In genomic region chr12:3218846-3219632, GRCh38 we compare ENCODE assay signal across 12 cellular contexts.
DNase-seq lines count a peak whose midpoint lies in the region; TF ChIP-seq lines count a peak whose summit lies in the region.
"Had no signal": no experiment of that assay in that cellular context is flagged by ENCODE, and none has a peak within 500 bp of the region (broad histone marks: within the 10 kb centered on the region; RNA-seq: fewer than 3 reads in every experiment).

No MANE protein-coding gene starts in this region.

- H3K4me1 ChIP-seq in skeletal muscle tissue (ENCODE audit: control insufficient read depth in 3 of 3, insufficient read depth in 3 of 3, low read length in 3 of 3), result peaks cover 17 to 33% (median 25%) of the 10 kb centered on the region in 3 donors

- H3K27ac ChIP-seq in RWPE1 (peak overlapping the region; percentile 89), skeletal muscle tissue (ENCODE audit: low read depth, low read length) (peak overlapping the region; percentile 48)

- peaks cover 26% of the 10 kb centered on the region for H3K9me3 Mint-ChIP-seq in glutamatergic neuron (ENCODE audit: unreplicated experiment)
- H3K9me3 Mint-ChIP-seq: activated naive CD8-positive, alpha-beta T cell treated with anti-CD3 and anti-CD28 coated beads for 36 hours; CD4-positive, alpha-beta memory T cell had no signal

- POLR2A ChIA-PET in RWPE1 (lab: Yijun Ruan, JAX; ENCODE audit: low non-redundant PET), result no interaction called here

- H3K4me1 Mint-ChIP-seq in glutamatergic neuron (ENCODE audit: low read depth, unreplicated experiment), result peaks cover 65% of the 10 kb centered on the region
- H3K4me1 Mint-ChIP-seq: activated naive CD8-positive, alpha-beta T cell treated with anti-CD3 and anti-CD28 coated beads for 36 hours; CD4-positive, alpha-beta memory T cell had no signal

- H3K4me3 ChIP-seq in H7 (ENCODE audit: insufficient read depth, low read depth, low read length), result no peak overlapping the region
- peak overlapping the region in 1 of 3 donors; percentile 6 for H3K4me3 ChIP-seq in skeletal muscle tissue (ENCODE audit: low read length in 3 of 3)

- no peaks in the 10 kb centered on the region for H3K36me3 Mint-ChIP-seq in glutamatergic neuron (ENCODE audit: unreplicated experiment)
- H3K36me3 Mint-ChIP-seq: activated naive CD8-positive, alpha-beta T cell treated with anti-CD3 and anti-CD28 coated beads for 36 hours; CD4-positive, alpha-beta memory T cell had no signal

- no peaks in the 10 kb centered on the region for H3K9me3 ChIP-seq in skeletal muscle tissue (ENCODE audit: control insufficient read depth in 3 of 3, low read length in 3 of 3)

- H3K27me3 Mint-ChIP-seq in glutamatergic neuron (ENCODE audit: unreplicated experiment), result peaks cover 16% of the 10 kb centered on the region
- H3K27me3 Mint-ChIP-seq: activated naive CD8-positive, alpha-beta T cell treated with anti-CD3 and anti-CD28 coated beads for 36 hours had no signal

- DNase-seq in H7 (peak; percentile 47), RWPE1 (ENCODE audit: low spot score) (no peak), glutamatergic neuron (no peak), COLO829 (ENCODE audit: low spot score) (no peak), activated gamma-delta T cell treated with Interleukin-2 at 50 U/mL for 16 hours (no peak), T-helper 2 cell (no peak)
- DNase-seq in stimulated activated CD4-positive, alpha-beta T cell treated with anti-CD3 and anti-CD28 coated beads, Interleukin-15, amount 100 ng/mL, for 24 hours, result no peak
- DNase-seq: activated CD8-positive, alpha-beta T cell treated with anti-CD3 and anti-CD28 coated beads, Interleukin-2, amount 10 ng/mL, durations not matched to agents 7 days and 5 days; activated naive CD8-positive, alpha-beta T cell treated with anti-CD3 and anti-CD28 coated beads for 36 hours; CD4-positive, alpha-beta memory T cell; SW 1271 had no signal

- TF ChIP-seq CTCF in RWPE1 (conservative IDR thresholded peaks at IDR 0.05; ENCODE audit: low read depth) (no peak), glutamatergic neuron (IDR thresholded peaks at IDR 0.05; ENCODE audit: partially characterized antibody, unreplicated experiment) (no peak)

- peak overlapping the region; percentile 53 for H3K4me3 Mint-ChIP-seq in glutamatergic neuron (ENCODE audit: unreplicated experiment)
- H3K4me3 Mint-ChIP-seq: activated CD8-positive, alpha-beta T cell treated with anti-CD3 and anti-CD28 coated beads, Interleukin-2, amount 10 ng/mL, durations not matched to agents 7 days and 5 days; activated naive CD8-positive, alpha-beta T cell treated with anti-CD3 and anti-CD28 coated beads for 36 hours; CD4-positive, alpha-beta memory T cell had no signal

- H3K27me3 ChIP-seq in H7 (ENCODE audit: control insufficient read depth, insufficient read depth, low read length) (no peaks in the 10 kb centered on the region), skeletal muscle tissue (ENCODE audit: control insufficient read depth in 3 of 3, insufficient read depth in 3 of 3, low read length in 3 of 3) (no peaks in the 10 kb centered on the region)

- H3K36me3 ChIP-seq in H7 (replicated peaks; ENCODE audit: control insufficient read depth, insufficient read depth, low read length), result no peaks in the 10 kb centered on the region
- H3K36me3 ChIP-seq in skeletal muscle tissue (ENCODE audit: control insufficient read depth in 3 of 3, insufficient read depth in 3 of 3, low read length in 3 of 3), result peaks cover 0 to 3% (median 3%) of the 10 kb centered on the region in 3 donors

- CTCF ChIA-PET in RWPE1 (lab: Yijun Ruan, JAX), result interaction anchor here (0.7 kb wide), 1 partner anchor 16 kb away, joined by 6 read pairs; no protein-coding TSS in a partner anchor

- peak overlapping the region; percentile 3 to 33 (median 10) for H3K9ac ChIP-seq in skeletal muscle tissue (ENCODE audit: low read depth in 1 of 3, low read length in 3 of 3)

- H3K27ac Mint-ChIP-seq in glutamatergic neuron (ENCODE audit: unreplicated experiment), result peak overlapping the region; percentile 99
- H3K27ac Mint-ChIP-seq: activated CD8-positive, alpha-beta T cell treated with anti-CD3 and anti-CD28 coated beads, Interleukin-2, amount 10 ng/mL, durations not matched to agents 7 days and 5 days; activated naive CD8-positive, alpha-beta T cell treated with anti-CD3 and anti-CD28 coated beads for 36 hours had no signal
